15 cellular contexts compared by ENCODE assay signal in genomic region chr17:21028192-21028591, GRCh38. TPM values are rescaled to one million over a fixed set of nuclear protein-coding genes. Genes with fewer than 3 reads are reported as not detected.
DNase-seq lines count a peak whose midpoint lies in the region; ATAC-seq, FAIRE-seq and TF ChIP-seq lines count a peak whose summit lies in the region.
"Had no signal": no experiment of that assay in that cellular context is flagged by ENCODE, and none has a peak within 500 bp of the region (broad histone marks: within the 10 kb centered on the region; RNA-seq: fewer than 3 reads in every experiment).

No MANE protein-coding gene starts in this region.

- H3K4me3 ChIP-seq in muscle layer of duodenum (ENCODE audit: low read depth in 1 of 2, low read length in 2 of 2) (no peak overlapping the region), testis (no peak overlapping the region)
- H3K4me3 ChIP-seq: BLaER1, K562 had no signal

- WGBS in testis, 2 donors, result 56 to 64% methylated on average over 13 of the region's 13 CpGs

- H3K4me3 Mint-ChIP-seq in stimulated activated naive CD8-positive, alpha-beta T cell treated with anti-CD3 and anti-CD28 coated beads, Interleukin-15, Interleukin-2, amounts not matched to agents 100 ng/mL and 50 ng/mL, for 24 hours, result no peak overlapping the region

- H3K36me3 ChIP-seq in muscle layer of duodenum (ENCODE audit: control insufficient read depth in 1 of 2, insufficient read depth in 2 of 2, low read length in 2 of 2) (peaks cover 17 to 34% of the 10 kb centered on the region in 2 donors), testis (ENCODE audit: low read depth, missing control alignments) (no peaks in the 10 kb centered on the region)

- no peaks in the 10 kb centered on the region for H3K9me3 Mint-ChIP-seq in stimulated activated naive CD8-positive, alpha-beta T cell treated with anti-CD3 and anti-CD28 coated beads, Interleukin-15, Interleukin-2, amounts not matched to agents 100 ng/mL and 50 ng/mL, for 24 hours

- no peak for TF ChIP-seq CTCF in testis (IDR thresholded peaks at IDR 0.05)

- DNase-seq in stimulated activated naive CD8-positive, alpha-beta T cell treated with anti-CD3 and anti-CD28 coated beads, Interleukin-15, Interleukin-2, amounts not matched to agents 100 U/mL and 50 U/mL, for 24 hours, result no peak
- no peak for DNase-seq in testis
- no peak for DNase-seq in ureter (ENCODE audit: low spot score)
- no peak for DNase-seq in DMS153 treated with DMSO at 0.1 percent for 48 hours (lab: John Stamatoyannopoulos, UW; ENCODE audit: unreplicated experiment)
- no peak for DNase-seq in GM19239 (ENCODE audit: insufficient read length, low spot score)
- DNase-seq: activated naive CD4-positive, alpha-beta T cell treated with anti-CD3 and anti-CD28 coated beads, Interleukin-2, amount 50 U/mL, for 16 hours; mesenchymal stem cell; NCI-H1417 treated with DMSO at 0.1 percent for 48 hours; NCI-H510A treated with DMSO at 0.1 percent for 48 hours; SW 1271 had no signal

- no peaks in the 10 kb centered on the region for H3K27me3 ChIP-seq in muscle layer of duodenum (ENCODE audit: low read depth, low read length)
- H3K27me3 ChIP-seq in testis, result no peaks in the 10 kb centered on the region
- H3K27me3 ChIP-seq: BLaER1 had no signal

- H3K4me1 Mint-ChIP-seq in stimulated activated naive CD8-positive, alpha-beta T cell treated with anti-CD3 and anti-CD28 coated beads, Interleukin-15, Interleukin-2, amounts not matched to agents 100 ng/mL and 50 ng/mL, for 24 hours (ENCODE audit: low read depth), result peaks cover 70% of the 10 kb centered on the region

- intact Hi-C loops in testis (cut with DNase I; ENCODE audit: low total_unique reads), result no loop called here

- FAIRE-seq in GM19239 (lab: Jason Lieb, UNC), result no peak
- FAIRE-seq: K562 had no signal

- no peaks in the 10 kb centered on the region for H3K27me3 Mint-ChIP-seq in stimulated activated naive CD8-positive, alpha-beta T cell treated with anti-CD3 and anti-CD28 coated beads, Interleukin-15, Interleukin-2, amounts not matched to agents 100 ng/mL and 50 ng/mL, for 24 hours

- H3K9me3 ChIP-seq in muscle layer of duodenum (ENCODE audit: control insufficient read depth in 1 of 2, low read length in 2 of 2), result no peaks in the 10 kb centered on the region
- no peaks in the 10 kb centered on the region for H3K9me3 ChIP-seq in testis
- H3K9me3 ChIP-seq: BLaER1 had no signal

- H3K27ac ChIP-seq in angular gyrus (ENCODE audit: low read depth, low read length) (peak overlapping the region; percentile 51), muscle layer of duodenum (ENCODE audit: low read length) (peak overlapping the region; percentile 54), testis (peak overlapping the region in 1 of 2 donors; percentile 3)
- H3K27ac ChIP-seq: BLaER1 had no signal

- peaks cover 65% of the 10 kb centered on the region for H3K36me3 Mint-ChIP-seq in stimulated activated naive CD8-positive, alpha-beta T cell treated with anti-CD3 and anti-CD28 coated beads, Interleukin-15, Interleukin-2, amounts not matched to agents 100 ng/mL and 50 ng/mL, for 24 hours (ENCODE audit: low read depth)

- H3K4me1 ChIP-seq in muscle layer of duodenum (ENCODE audit: control insufficient read depth in 1 of 2, insufficient read depth in 2 of 2, low read length in 2 of 2), result peaks cover 29 to 71% of the 10 kb centered on the region in 2 donors
- H3K4me1 ChIP-seq in testis, result peaks cover 27% of the 10 kb centered on the region

- ATAC-seq in stimulated activated naive CD8-positive, alpha-beta T cell treated with anti-CD3 and anti-CD28 coated beads, Interleukin-15, Interleukin-2, amounts not matched to agents 100 U/mL and 50 U/mL, for 24 hours, result no peak
- ATAC-seq: K562 had no signal

- H3K27ac Mint-ChIP-seq in stimulated activated naive CD8-positive, alpha-beta T cell treated with anti-CD3 and anti-CD28 coated beads, Interleukin-15, Interleukin-2, amounts not matched to agents 100 ng/mL and 50 ng/mL, for 24 hours, result peak overlapping the region; percentile 79

- no peak for TF ChIP-seq POLR2A in testis (IDR thresholded peaks at IDR 0.05)

RNA-seq across cellular contexts. Expression of gene USP22, which starts 14.6 kb away (rescaled TPM):
- 100 to 1,000 TPM; 161 to 216 TPM for total RNA-seq in testis
- polyA plus RNA-seq in testis (ENCODE audit: insufficient read depth, low read depth, low replicate concordance), result 96.3 TPM
- total RNA-seq in ureter, result 245 TPM
